Comparison of ENCODE assay signal across 9 cellular contexts in the genomic region with DNA sequence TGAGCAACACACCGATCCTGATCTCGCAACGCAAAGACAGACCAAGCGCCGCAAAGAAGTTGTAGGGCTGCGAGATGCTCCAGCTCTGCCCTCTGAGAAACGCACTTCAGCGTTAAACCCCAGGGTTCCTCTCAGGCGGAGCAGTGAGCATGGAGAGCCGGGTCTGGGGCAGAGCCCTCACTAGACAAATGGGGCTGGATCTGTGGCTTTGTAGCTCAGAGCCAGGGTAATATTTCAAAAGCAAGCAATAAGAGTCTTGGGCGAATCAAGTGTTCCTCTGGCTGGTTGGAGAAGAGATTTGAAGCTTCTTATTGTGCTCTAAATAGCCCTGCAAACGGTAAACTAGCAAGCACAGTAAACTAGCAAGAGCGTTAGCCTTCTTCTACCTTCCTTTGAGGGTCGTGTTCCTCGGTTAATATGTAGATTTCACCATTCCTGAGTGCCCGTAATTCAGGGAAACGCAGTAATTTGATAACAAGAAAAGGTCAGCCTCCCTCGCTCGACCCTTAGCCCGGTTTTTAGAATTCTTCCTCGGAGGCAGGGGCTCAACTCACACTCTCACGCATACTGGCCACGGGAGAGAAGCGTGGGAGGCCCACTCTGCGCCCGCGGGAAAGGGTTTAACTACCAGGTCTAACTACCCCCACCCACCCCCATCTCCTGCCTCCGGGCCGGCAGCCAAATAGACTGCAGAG. TPM values are rescaled to one million over a fixed set of nuclear protein-coding genes. Genes with fewer than 3 reads are reported as not detected.
DNase-seq lines count a peak whose midpoint lies in the region; ATAC-seq, FAIRE-seq and TF ChIP-seq lines count a peak whose summit lies in the region.
"Had no signal": no experiment of that assay in that cellular context is flagged by ENCODE, and none has a peak within 500 bp of the region (broad histone marks: within the 10 kb centered on the region; RNA-seq: fewer than 3 reads in every experiment).

No MANE protein-coding gene starts in this region.

- H3K9me3 ChIP-seq in GM12878 (replicated peaks; ENCODE audit: control insufficient read depth, insufficient read depth, low read length) (no peaks in the 10 kb centered on the region), lung (ENCODE audit: control insufficient read depth in 2 of 2, insufficient read depth in 1 of 2, low read length in 1 of 2) (no peaks in the 10 kb centered on the region)

- DNase-seq in GM12878 (ENCODE audit: low read depth, low spot score) (no peak), lung (ENCODE audit: low spot score) (peak; percentile 35), urothelium cell line (ENCODE audit: low spot score) (peak; percentile 21), NCI-H345 treated with DMSO at 0.1 percent for 48 hours (lab: John Stamatoyannopoulos, UW; ENCODE audit: unreplicated experiment) (no peak)
- DNase-seq in activated CD4-positive, alpha-beta T cell treated with anti-CD3 and anti-CD28 coated beads, Interleukin-2, amount 10 ng/mL, durations not matched to agents 7 days and 5 days = no peak

- H4K20me1 ChIP-seq in GM12878 (ENCODE audit: control insufficient read depth, insufficient read depth) = no peaks in the 10 kb centered on the region

- H3K9me3 Mint-ChIP-seq in activated CD4-positive, alpha-beta T cell treated with anti-CD3 and anti-CD28 coated beads, Interleukin-2, amount 10 ng/mL, durations not matched to agents 7 days and 5 days = no peaks in the 10 kb centered on the region

- RAD21 ChIA-PET in GM12878 (lab: Charles Lee; ENCODE audit: unreplicated experiment) = interaction anchor here (0.6 to 2.2 kb wide), 3 partner anchors 169 to 304 kb away, joined by 3 to 11 read pairs (median 3); no protein-coding TSS in a partner anchor

- SMC1A ChIA-PET in GM12878 (lab: Charles Lee; ENCODE audit: uncharacterized antibody, unreplicated experiment) = interaction anchor here (0.9 to 3.5 kb wide), 6 partner anchors 9 to 293 kb away, joined by 3 to 10 read pairs (median 6); no protein-coding TSS in a partner anchor

- no TSS peak for BruUV-seq in GM12878 (replicated peaks; lab: Mats Ljungman, UMichigan)

- H3K27me3 ChIP-seq in GM12878 (replicated peaks in 1 of 2; ENCODE audit: control insufficient read depth in 2 of 2, insufficient read depth in 2 of 2, low read length in 1 of 2) (no peaks in the 10 kb centered on the region), lung (ENCODE audit: control insufficient read depth, insufficient read depth) (no peaks in the 10 kb centered on the region)

- WGBS in GM12878 (ENCODE audit: insufficient coverage, insufficient replicate concordance, low lambda C conversion rate, missing lambda C conversion rate) = 40% methylated on average over 29 of the region's 29 CpGs
- 8 to 13% methylated on average over 29 of the region's 29 CpGs for WGBS in lung, 2 donors

- peak; percentile 50 for ATAC-seq in HG03521 (IDR thresholded peaks at IDR 0.05; ENCODE audit: unreplicated experiment)
- peak; percentile 78 for ATAC-seq in GM12878
- ATAC-seq in lung (ENCODE audit: insufficient read depth, low FRiP score) = peak; percentile 50
- no peak for ATAC-seq in HG03139 (IDR thresholded peaks at IDR 0.05; ENCODE audit: unreplicated experiment)

- TF ChIP-seq RAD21 in GM12878 (IDR thresholded peaks at IDR 0.05; ENCODE audit: insufficient read depth, low read depth, low read length) = no peak

- H3K4me2 ChIP-seq in GM12878 (ENCODE audit: control insufficient read depth, insufficient read depth) = peak overlapping the region; percentile 77

- intact Hi-C loops in GM12878 (cut with micrococcal nuclease; ENCODE audit: unreplicated experiment) = loop anchor here (2.0 to 5.0 kb wide), 2 partner anchors 239 to 305 kb away; no protein-coding TSS in a partner anchor

- no peak for TF ChIP-seq POLR2A in GM12878 (IDR thresholded peaks at IDR 0.05; ENCODE audit: low read depth, low read length)

- H3K4me3 Mint-ChIP-seq in activated CD4-positive, alpha-beta T cell treated with anti-CD3 and anti-CD28 coated beads, Interleukin-2, amount 10 ng/mL, durations not matched to agents 7 days and 5 days = no peak overlapping the region

- H3K79me2 ChIP-seq in GM12878 (ENCODE audit: control insufficient read depth, insufficient read depth, low read length) = peaks cover 3% of the 10 kb centered on the region

- H3K36me3 Mint-ChIP-seq in activated CD4-positive, alpha-beta T cell treated with anti-CD3 and anti-CD28 coated beads, Interleukin-2, amount 10 ng/mL, durations not matched to agents 7 days and 5 days (ENCODE audit: low read depth) = no peaks in the 10 kb centered on the region

- H2AFZ ChIP-seq in GM12878 (ENCODE audit: control insufficient read depth, low read depth, low read length) = peak overlapping the region; percentile 61

- H3K27ac ChIP-seq in GM12878 (ENCODE audit: control insufficient read depth, insufficient read depth) = no peak overlapping the region
- H3K27ac ChIP-seq in lung (ENCODE audit: low read depth in 1 of 2, low read length in 1 of 2) = peak overlapping the region in 1 of 2 donors; percentile 92
- H3K27ac ChIP-seq: cardiac muscle cell had no signal

- CTCF ChIA-PET in GM12878 (lab: Yijun Ruan, JAX) = interaction anchor here (0.8 to 9.0 kb wide), 7 partner anchors 8 to 304 kb away, joined by 3 to 49 read pairs (median 5); partner anchors contain the start of gene HOXA3
- CTCF ChIA-PET in activated CD4-positive, alpha-beta T cell treated with anti-CD3 and anti-CD28 coated beads, Interleukin-2, amount 10 ng/mL, durations not matched to agents 7 days and 5 days (lab: Charles Lee) = no interaction called here

- TF ChIP-seq CTCF in GM12878 (IDR thresholded peaks at IDR 0.05 in 2 of 3, conservative IDR thresholded peaks at IDR 0.05 in 1 of 3; ENCODE audit: control insufficient read depth in 2 of 3, extremely low read depth in 1 of 3, insufficient read depth in 1 of 3, low read depth in 3 of 3, low read length in 3 of 3) = no peak
- no peak for TF ChIP-seq CTCF in lung (IDR thresholded peaks at IDR 0.05; ENCODE audit: control extremely low read depth, extremely low read depth)

- POLR2A ChIA-PET in GM12878 (lab: Charles Lee) = interaction anchor here (0.6 to 1.3 kb wide), 2 partner anchors 9 to 143 kb away, joined by 3 read pairs; no protein-coding TSS in a partner anchor
- POLR2A ChIA-PET in activated CD4-positive, alpha-beta T cell treated with anti-CD3 and anti-CD28 coated beads, Interleukin-2, amount 10 ng/mL, durations not matched to agents 7 days and 5 days (lab: Charles Lee) = no interaction called here

- H3K4me3 ChIP-seq in GM08714 (ENCODE audit: low read length) (peak overlapping the region; percentile 53), GM12878 (peak overlapping the region; percentile 61), lung (peak overlapping the region; percentile 15)
- H3K4me3 ChIP-seq: cardiac muscle cell had no signal

- H3K36me3 ChIP-seq in GM12878 (ENCODE audit: control insufficient read depth in 2 of 2, insufficient read depth in 2 of 2, low read length in 1 of 2) = no peaks in the 10 kb centered on the region; a peak in 1 of 4 replicates
- no peaks in the 10 kb centered on the region for H3K36me3 ChIP-seq in lung (ENCODE audit: control insufficient read depth in 2 of 2, insufficient read depth in 2 of 2, low read length in 2 of 2)
- H3K36me3 ChIP-seq: cardiac muscle cell had no signal

- in situ Hi-C loops in GM12878 (cut with MboI) = no loop called here

- H3K4me1 Mint-ChIP-seq in activated CD4-positive, alpha-beta T cell treated with anti-CD3 and anti-CD28 coated beads, Interleukin-2, amount 10 ng/mL, durations not matched to agents 7 days and 5 days = peaks cover 4% of the 10 kb centered on the region

- 0 out of 2 replicates have a peak overlapping the region, but pooled peaks have one; percentile 24 for H3K9ac ChIP-seq in GM12878 (ENCODE audit: control insufficient read depth, insufficient read depth, low read length)

- no peak overlapping the region for H3K27ac Mint-ChIP-seq in activated CD4-positive, alpha-beta T cell treated with anti-CD3 and anti-CD28 coated beads, Interleukin-2, amount 10 ng/mL, durations not matched to agents 7 days and 5 days

- peak; percentile 47 for FAIRE-seq in GM12878 (lab: Jason Lieb, UNC)
- FAIRE-seq in urothelium cell line (lab: Jason Lieb, UNC) = no peak

- peaks cover 69% of the 10 kb centered on the region for H3K27me3 Mint-ChIP-seq in activated CD4-positive, alpha-beta T cell treated with anti-CD3 and anti-CD28 coated beads, Interleukin-2, amount 10 ng/mL, durations not matched to agents 7 days and 5 days

- H3K4me1 ChIP-seq in GM12878 (ENCODE audit: control insufficient read depth, insufficient read depth, low read length) = 0 out of 2 replicates have a peak, but pooled peaks cover 5% of the 10 kb centered on the region
- no peaks in the 10 kb centered on the region for H3K4me1 ChIP-seq in lung (ENCODE audit: control insufficient read depth in 2 of 2, insufficient read depth in 2 of 2, low read length in 2 of 2)

- TF ChIP-seq EP300 in GM12878 (IDR thresholded peaks at IDR 0.05; ENCODE audit: borderline replicate concordance in 1 of 2, control insufficient read depth in 1 of 2, low read depth in 2 of 2, low read length in 2 of 2) = no peak

RNA-seq across cellular contexts. Expression of gene SKAP2, which starts 6.7 kb away (rescaled TPM):
- total RNA-seq in GM12878 (2013; cell fraction: nucleolus; rRNA removed) = 27.5 and 32.0 TPM in 2 replicates
- 14.0 and 16.3 TPM in 2 replicates for total RNA-seq in GM12878 (2014; rRNA removed)
- 25.4 and 26.3 TPM in 2 replicates for total RNA-seq in GM12878 (2014; rRNA removed; fragmentation: Illumina TruSeq; extraction: Trizol)
- total RNA-seq in GM12878 (2021) = 24.7 and 25.5 TPM in 2 replicates
- 9.7 TPM for polyA plus RNA-seq in GM12878 (2011; ENCODE audit: low read depth)
- 15.8 and 25.0 TPM in 2 replicates for polyA plus RNA-seq in GM12878 (2011; rRNA removed)
- 7.9 and 8.0 TPM in 2 replicates for polyA plus RNA-seq in GM12878 (2011; cell fraction: cytosol; rRNA removed)
- 5.3 and 7.3 TPM in 2 replicates for polyA plus RNA-seq in GM12878 (2011; cell fraction: nucleus; rRNA removed)
- 16.3 and 18.6 TPM in 2 replicates for polyA plus RNA-seq in GM12878 (2012)
- 27.9 and 29.0 TPM in 2 replicates for polyA plus RNA-seq in GM12878 (2014; fragmentation: Illumina TruSeq; extraction: Trizol)
- 10 to 100 TPM; 19.9 to 22.2 TPM for polyA plus RNA-seq in GM12878 (2014; fragmentation: Nextera tagmentation; extraction: Ambion mirVana)
- polyA plus RNA-seq in GM12878 (2014; rRNA removed) = 10.9 and 12.4 TPM in 2 replicates
- 10 to 100 TPM; 38.4 to 40.6 TPM for polyA plus RNA-seq in GM12878 (2016; fragmentation: Nextera tagmentation; extraction: Ambion mirVana)
- 9.8 and 10.0 TPM in 2 replicates for polyA minus RNA-seq in GM12878 (2011; rRNA and poly(A)+ RNA removed)
- polyA minus RNA-seq in GM12878 (2011; cell fraction: cytosol; rRNA and poly(A)+ RNA removed) = 13.6 and 19.4 TPM in 2 replicates
- polyA minus RNA-seq in GM12878 (2011; cell fraction: nucleus; rRNA and poly(A)+ RNA removed) = 16.3 and 38.4 TPM in 2 replicates
- 10 to 100 TPM; 37.7 to 40.1 TPM for total RNA-seq in lung
- 10 to 100 TPM in 1 of 2 donors, 1 to 10 TPM in 1; 9.2 to 33.9 TPM for polyA plus RNA-seq in lung
- 1 to 10 TPM; 5.3 to 6.3 TPM for total RNA-seq in activated CD4-positive, alpha-beta T cell treated with anti-CD3 and anti-CD28 coated beads, Interleukin-2, amount 10 ng/mL, durations not matched to agents 7 days and 5 days

Comparison
In these comparisons a context has a peak if more than half of its experiments do, and no peak if none do; other contexts are left out.
1. DNase-seq: peak in lung (single experiment) and urothelium cell line (single experiment); none in GM12878 (single experiment), NCI-H345 treated with DMSO at 0.1 percent for 48 hours (single experiment) and activated CD4-positive, alpha-beta T cell treated with anti-CD3 and anti-CD28 coated beads, Interleukin-2, amount 10 ng/mL, durations not matched to agents 7 days and 5 days (single experiment).
2. Peak in every context shown above with its lines, with median percentiles within 50 percentile points of each other: H3K4me3 ChIP-seq.